24 cellular contexts compared by ENCODE assay signal in the genomic region with DNA sequence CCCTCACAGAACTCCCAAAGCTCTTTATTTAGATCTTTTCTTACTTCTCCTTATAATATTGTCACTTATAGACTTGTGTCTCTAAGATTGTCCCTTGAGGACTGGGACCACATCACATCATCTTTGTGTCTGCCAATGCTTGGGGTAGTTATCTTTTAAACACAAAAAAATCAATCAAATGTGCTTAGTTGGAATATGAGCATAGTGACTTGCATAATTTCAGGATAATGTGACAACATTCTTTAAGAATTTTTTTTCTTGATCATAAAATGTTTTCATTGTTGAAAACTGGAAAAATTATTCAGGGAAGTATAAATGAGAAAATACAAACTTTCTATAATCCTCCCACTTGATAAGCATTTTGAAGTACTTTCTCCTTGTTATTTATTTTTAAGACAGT.
A peak's percentile ranks its signal among the peaks of the same experiment; 100 is the strongest.
DNase-seq lines count a peak whose midpoint lies in the region; ATAC-seq and TF ChIP-seq lines count a peak whose summit lies in the region.
"Had no signal": no experiment of that assay in that cellular context is flagged by ENCODE, and none has a peak within 500 bp of the region (broad histone marks: within the 10 kb centered on the region; RNA-seq: fewer than 3 reads in every experiment).

No MANE protein-coding gene starts in this region.

- peaks cover 4 to 43% (median 33%) of the 10 kb centered on the region in 9 donors for H3K4me1 ChIP-seq in heart right ventricle
- H3K4me1 ChIP-seq in osteoblast (ENCODE audit: insufficient read depth, low read length), result peaks cover 37% of the 10 kb centered on the region
- peaks cover 16 to 47% (median 19%) of the 10 kb centered on the region in 4 donors for H3K4me1 ChIP-seq in upper lobe of left lung

- no peaks in the 10 kb centered on the region for H3K27me3 ChIP-seq in heart right ventricle
- no peaks in the 10 kb centered on the region for H3K27me3 ChIP-seq in osteoblast (ENCODE audit: insufficient read depth, low read length)
- no peaks in the 10 kb centered on the region for H3K27me3 ChIP-seq in upper lobe of left lung
- H3K27me3 ChIP-seq: BLaER1, vagina had no signal

- no peak overlapping the region for H3K27ac Mint-ChIP-seq in stimulated activated naive CD8-positive, alpha-beta T cell treated with anti-CD3 and anti-CD28 coated beads, Interleukin-15, amount 100 ng/mL, for 72 hours
- H3K27ac Mint-ChIP-seq: activated CD4-positive, alpha-beta T cell treated with anti-CD3 and anti-CD28 coated beads, Interleukin-2, amount 10 ng/mL, durations not matched to agents 7 days and 5 days; activated naive CD8-positive, alpha-beta T cell treated with anti-CD3 and anti-CD28 coated beads, Interleukin-2, amount 50 U/mL, for 24 hours; GM23338 had no signal

- H4K20me1 ChIP-seq in osteoblast (ENCODE audit: insufficient read depth, low read length), result no peaks in the 10 kb centered on the region
- H4K20me1 ChIP-seq: BLaER1 had no signal

- no peak for TF ChIP-seq POLR2A in upper lobe of left lung (IDR thresholded peaks at IDR 0.05)

- no peak for TF ChIP-seq EP300 in upper lobe of left lung (IDR thresholded peaks at IDR 0.05)

- no peak for DNase-seq in heart right ventricle
- no peak for DNase-seq in left ventricle myocardium superior
- no peak for DNase-seq in coronary artery (ENCODE audit: low spot score)
- no peak for DNase-seq in osteoblast (ENCODE audit: insufficient read length, low spot score, missing footprints)
- DNase-seq in upper lobe of left lung, result no peak
- no peak for DNase-seq in stimulated activated naive CD8-positive, alpha-beta T cell treated with anti-CD3 and anti-CD28 coated beads, Interleukin-15, amount 100 ng/mL, for 72 hours
- no peak for DNase-seq in CD1c-positive myeloid dendritic cell (ENCODE audit: extremely low spot score)
- DNase-seq: activated CD4-positive, alpha-beta T cell treated with anti-CD3 and anti-CD28 coated beads, Interleukin-2, amount 10 ng/mL, durations not matched to agents 7 days and 5 days; activated effector memory CD4-positive, alpha-beta T cell treated with Interleukin-2 at 50 U/mL for 16 hours; activated naive CD8-positive, alpha-beta T cell treated with anti-CD3 and anti-CD28 coated beads, Interleukin-2, amount 50 U/mL, for 24 hours; foreskin fibroblast; KBM-7; natural killer cell; NCI-H1694 treated with DMSO at 0.1 percent for 48 hours; NCI-H82; OCI-M1; SIG-M5; stimulated activated CD4-positive, alpha-beta T cell treated with anti-CD3 and anti-CD28 coated beads, Interleukin-4, amount 100 ng/mL, for 1 hour; T-helper 1 cell had no signal

- no peak overlapping the region for H2AFZ ChIP-seq in osteoblast (ENCODE audit: low read length)
- H2AFZ ChIP-seq: GM23338 had no signal

- H3K9me3 ChIP-seq in heart right ventricle (no peaks in the 10 kb centered on the region), osteoblast (ENCODE audit: low read depth, low read length) (no peaks in the 10 kb centered on the region), upper lobe of left lung (no peaks in the 10 kb centered on the region)
- H3K9me3 ChIP-seq: vagina had no signal

- TF ChIP-seq CTCF in heart right ventricle (IDR thresholded peaks at IDR 0.05), result no peak
- no peak for TF ChIP-seq CTCF in coronary artery (IDR thresholded peaks at IDR 0.05)
- TF ChIP-seq CTCF in osteoblast (IDR thresholded peaks at IDR 0.05; ENCODE audit: extremely low read depth, low read depth, low read length), result no peak
- TF ChIP-seq CTCF in upper lobe of left lung (IDR thresholded peaks at IDR 0.05), result no peak

- H3K27me3 Mint-ChIP-seq in stimulated activated naive CD8-positive, alpha-beta T cell treated with anti-CD3 and anti-CD28 coated beads, Interleukin-15, amount 100 ng/mL, for 72 hours, result peaks cover 12% of the 10 kb centered on the region

- intact Hi-C loops in heart right ventricle (cut with DNase I), result loop anchor here in 6 of 10 donors (2.0 to 10.0 kb wide), 5 partner anchors 16 to 724 kb away; no protein-coding TSS in a partner anchor
- intact Hi-C loops in left ventricle myocardium superior (cut with micrococcal nuclease), result no loop called here

- H3K4me2 ChIP-seq in osteoblast (ENCODE audit: insufficient read depth, low read length), result no peak overlapping the region
- H3K4me2 ChIP-seq: BLaER1 had no signal

- H3K27ac ChIP-seq in heart right ventricle, result peak overlapping the region in 9 of 10 donors; percentile 93 to 99 (median 95)
- peak overlapping the region; percentile 18 to 97 for H3K27ac ChIP-seq in coronary artery
- peak overlapping the region; percentile 89 for H3K27ac ChIP-seq in osteoblast (ENCODE audit: low read depth, low read length)
- peak overlapping the region; percentile 92 to 99 (median 93) for H3K27ac ChIP-seq in upper lobe of left lung
- H3K27ac ChIP-seq: BLaER1 had no signal

- H3K4me1 Mint-ChIP-seq in stimulated activated naive CD8-positive, alpha-beta T cell treated with anti-CD3 and anti-CD28 coated beads, Interleukin-15, amount 100 ng/mL, for 72 hours, result peaks cover 61% of the 10 kb centered on the region

- H3K79me2 ChIP-seq in osteoblast (ENCODE audit: insufficient read depth, low read length), result no peaks in the 10 kb centered on the region

- no peak for ATAC-seq in heart right ventricle
- no peak for ATAC-seq in left ventricle myocardium superior
- no peak for ATAC-seq in upper lobe of left lung (ENCODE audit: low FRiP score in 2 of 2)
- ATAC-seq in stimulated activated naive CD8-positive, alpha-beta T cell treated with anti-CD3 and anti-CD28 coated beads, Interleukin-15, amount 100 ng/mL, for 72 hours, result no peak
- no peak for ATAC-seq in GM18861 (IDR thresholded peaks at IDR 0.05; ENCODE audit: unreplicated experiment)
- ATAC-seq: activated naive CD8-positive, alpha-beta T cell treated with anti-CD3 and anti-CD28 coated beads, Interleukin-2, amount 50 U/mL, for 24 hours; GM23338; natural killer cell had no signal

- H3K36me3 ChIP-seq in heart right ventricle (peaks cover 0 to 22% (median 0%) of the 10 kb centered on the region in 9 donors), osteoblast (ENCODE audit: insufficient read depth, low read length) (peaks cover 11% of the 10 kb centered on the region), upper lobe of left lung (peaks cover 0 to 14% (median 7%) of the 10 kb centered on the region in 4 donors)

- H3K9me3 Mint-ChIP-seq in stimulated activated naive CD8-positive, alpha-beta T cell treated with anti-CD3 and anti-CD28 coated beads, Interleukin-15, amount 100 ng/mL, for 72 hours, result no peaks in the 10 kb centered on the region
- H3K9me3 Mint-ChIP-seq: activated naive CD8-positive, alpha-beta T cell treated with anti-CD3 and anti-CD28 coated beads, Interleukin-2, amount 50 U/mL, for 24 hours; GM23338; natural killer cell; stimulated activated naive CD8-positive, alpha-beta T cell treated with anti-CD3 and anti-CD28 coated beads, Interleukin-15, Interleukin-2, amounts not matched to agents 100 ng/mL and 50 ng/mL, for 24 hours had no signal

- no peak overlapping the region for H3K4me3 ChIP-seq in heart right ventricle
- no peak overlapping the region for H3K4me3 ChIP-seq in coronary artery
- no peak overlapping the region for H3K4me3 ChIP-seq in osteoblast (ENCODE audit: insufficient read depth, low read length)
- no peak overlapping the region for H3K4me3 ChIP-seq in upper lobe of left lung
- H3K4me3 ChIP-seq: BLaER1, GM23338, vagina had no signal

- H3K4me3 Mint-ChIP-seq in stimulated activated naive CD8-positive, alpha-beta T cell treated with anti-CD3 and anti-CD28 coated beads, Interleukin-15, amount 100 ng/mL, for 72 hours, result no peak overlapping the region
- H3K4me3 Mint-ChIP-seq: activated CD4-positive, alpha-beta T cell treated with anti-CD3 and anti-CD28 coated beads, Interleukin-2, amount 10 ng/mL, durations not matched to agents 7 days and 5 days; activated naive CD8-positive, alpha-beta T cell treated with anti-CD3 and anti-CD28 coated beads, Interleukin-2, amount 50 U/mL, for 24 hours; stimulated activated naive CD8-positive, alpha-beta T cell treated with anti-CD3 and anti-CD28 coated beads, Interleukin-15, Interleukin-2, amounts not matched to agents 100 ng/mL and 50 ng/mL, for 24 hours had no signal
